In genomic region chr5:10563132-10563939, GRCh38 we compare ENCODE assay signal across 1 cellular context.
TF ChIP-seq lines count a peak whose summit lies in the region.

No MANE protein-coding gene starts in this region.

TF ChIP-seq in HEK293, 187 proteins besides CTCF, POLR2A, EP300 and RAD21 (continued from another document):
- no peak for TF ChIP-seq ZNF24 (tag by site-specific recombination; IDR thresholded peaks at IDR 0.05)
- TF ChIP-seq ZNF121 (tag by site-specific recombination; IDR thresholded peaks at IDR 0.05), result 0 out of 2 replicates have a peak, but pooled peaks have one; percentile 27
- no peak for TF ChIP-seq TRIM28 (IDR thresholded peaks at IDR 0.05; ENCODE audit: borderline replicate concordance, low read length)
- TF ChIP-seq ZNF16 (tag by site-specific recombination; IDR thresholded peaks at IDR 0.05; ENCODE audit: low read depth), result no peak
- no peak for TF ChIP-seq SALL2 (tag by site-specific recombination; IDR thresholded peaks at IDR 0.05; ENCODE audit: borderline replicate concordance)
- no peak for TF ChIP-seq BCL11A (tag by site-specific recombination; IDR thresholded peaks at IDR 0.05; ENCODE audit: low read depth)
- TF ChIP-seq ZNF362 (tag by site-specific recombination; IDR thresholded peaks at IDR 0.05), result no peak
- no peak for TF ChIP-seq HOXA7 (CRISPR knock-in tag; IDR thresholded peaks at IDR 0.05; ENCODE audit: borderline replicate concordance)
- no peak for TF ChIP-seq ZNF555 (tag by site-specific recombination; conservative IDR thresholded peaks at IDR 0.05)
- peak; percentile 94 for TF ChIP-seq ZNF600 (tag by site-specific recombination; IDR thresholded peaks at IDR 0.05)
- no peak for TF ChIP-seq YY2 (tag by site-specific recombination; IDR thresholded peaks at IDR 0.05)
- TF ChIP-seq, protein P1, sequence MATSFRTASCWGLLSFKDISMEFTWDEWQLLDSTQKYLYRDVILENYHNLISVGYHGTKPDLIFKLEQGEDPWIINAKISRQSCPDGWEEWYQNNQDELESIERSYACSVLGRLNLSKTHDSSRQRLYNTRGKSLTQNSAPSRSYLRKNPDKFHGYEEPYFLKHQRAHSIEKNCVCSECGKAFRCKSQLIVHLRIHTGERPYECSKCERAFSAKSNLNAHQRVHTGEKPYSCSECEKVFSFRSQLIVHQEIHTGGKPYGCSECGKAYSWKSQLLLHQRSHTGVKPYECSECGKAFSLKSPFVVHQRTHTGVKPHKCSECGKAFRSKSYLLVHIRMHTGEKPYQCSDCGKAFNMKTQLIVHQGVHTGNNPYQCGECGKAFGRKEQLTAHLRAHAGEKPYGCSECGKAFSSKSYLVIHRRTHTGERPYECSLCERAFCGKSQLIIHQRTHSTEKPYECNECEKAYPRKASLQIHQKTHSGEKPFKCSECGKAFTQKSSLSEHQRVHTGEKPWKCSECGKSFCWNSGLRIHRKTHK (tag by site-specific recombination; IDR thresholded peaks at IDR 0.05), result no peak
- TF ChIP-seq ZNF707 (tag by site-specific recombination; IDR thresholded peaks at IDR 0.05), result no peak
- TF ChIP-seq ZNF423 (tag by site-specific recombination; IDR thresholded peaks at IDR 0.05), result peak; percentile 57; the same call in 1 of the 2 replicates
- TF ChIP-seq ZNF280C (tag by site-specific recombination; IDR thresholded peaks at IDR 0.05), result no peak
- TF ChIP-seq KLF1 (tag by site-specific recombination; IDR thresholded peaks at IDR 0.05), result no peak
- no peak for TF ChIP-seq SETDB1 (IDR thresholded peaks at IDR 0.05; ENCODE audit: insufficient read length, low read length)
- no peak for TF ChIP-seq ZNF394 (tag by site-specific recombination; IDR thresholded peaks at IDR 0.05; ENCODE audit: borderline replicate concordance)
- TF ChIP-seq ZIC2 (tag by site-specific recombination; IDR thresholded peaks at IDR 0.05), result no peak
- TF ChIP-seq ZNF558 (tag by site-specific recombination; IDR thresholded peaks at IDR 0.05), result no peak
- TF ChIP-seq FEZF1 (tag by site-specific recombination; IDR thresholded peaks at IDR 0.05), result no peak
- TF ChIP-seq ZNF626 (tag by site-specific recombination; IDR thresholded peaks at IDR 0.05), result no peak
